In the genomic region with DNA sequence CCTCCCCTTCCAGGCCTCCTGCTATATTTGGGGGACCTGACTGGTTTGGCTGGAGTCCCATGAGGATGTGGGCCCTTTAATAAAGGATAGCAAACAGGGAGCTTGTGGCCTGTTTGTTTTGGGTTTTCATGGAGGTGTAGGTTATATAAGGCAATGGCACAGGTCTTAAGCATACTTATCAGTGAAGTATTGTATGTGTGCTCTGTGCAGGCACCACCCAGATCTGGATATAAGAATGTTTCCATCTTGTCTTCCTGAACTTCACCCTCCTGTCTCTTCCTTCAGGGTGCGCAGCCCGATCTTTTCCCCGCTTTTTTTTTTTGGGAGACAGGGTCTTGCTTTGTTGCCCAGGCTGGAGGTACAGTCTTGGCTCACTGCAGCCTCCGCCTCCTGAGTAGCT, we compare ENCODE assay signal across 34 cellular contexts. TPM values are rescaled to one million over a fixed set of nuclear protein-coding genes. Genes with fewer than 3 reads are reported as not detected.
"Had no signal": no experiment of that assay in that cellular context is flagged by ENCODE, and none has a peak within 500 bp of the region (broad histone marks: within the 10 kb centered on the region; RNA-seq: fewer than 3 reads in every experiment).

No MANE protein-coding gene starts in this region.

- H3K4me3 ChIP-seq: ascending aorta, cardiac muscle cell, colonic mucosa, dorsolateral prefrontal cortex, lung, right atrium auricular region, smooth muscle cell, thyroid gland had no signal

- DNase-seq: activated CD4-positive, alpha-beta memory T cell treated with anti-CD3 and anti-CD28 coated beads, Interleukin-2, amount 10 ng/mL, durations not matched to agents 7 days and 5 days; activated CD4-positive, alpha-beta T cell treated with anti-CD3 and anti-CD28 coated beads for 1 hour; activated CD4-positive, alpha-beta T cell treated with anti-CD3 and anti-CD28 coated beads, Interleukin-2, amount 10 ng/mL, durations not matched to agents 7 days and 5 days; activated gamma-delta T cell; activated naive CD4-positive, alpha-beta T cell treated with anti-CD3 and anti-CD28 coated beads, Interleukin-2, amount 10 ng/mL, durations not matched to agents 7 days and 5 days; activated naive CD8-positive, alpha-beta T cell treated with anti-CD3 and anti-CD28 coated beads, Interleukin-2, amount 10 ng/mL, durations not matched to agents 7 days and 5 days; cerebellar nuclear complex; colonic mucosa; dorsolateral prefrontal cortex; effector memory CD4-positive, alpha-beta T cell; head of caudate nucleus; hypothalamus; immature natural killer cell; naive B cell; nucleus accumbens; stimulated activated CD4-positive, alpha-beta T cell treated with anti-CD3 and anti-CD28 coated beads, Interleukin-1b, Interleukin-23, amount 100 ng/mL, for 48 hours; stimulated activated CD4-positive, alpha-beta T cell treated with anti-CD3 and anti-CD28 coated beads, Interleukin-4, amount 100 ng/mL, for 4 hours; stimulated activated CD8-positive, alpha-beta memory T cell treated with anti-CD3 and anti-CD28 coated beads, Interleukin-4, amount 100 ng/mL, for 48 hours; stimulated activated naive CD8-positive, alpha-beta T cell treated with anti-CD3 and anti-CD28 coated beads, Interleukin-15, amount 100 ng/mL, for 72 hours; T-helper 2 cell; thyroid gland had no signal

- H3K4me2 ChIP-seq: smooth muscle cell had no signal

- H3K9me3 ChIP-seq: ascending aorta, colonic mucosa, right atrium auricular region, thyroid gland had no signal

- H3K9me3 Mint-ChIP-seq: activated CD4-positive, alpha-beta memory T cell treated with anti-CD3 and anti-CD28 coated beads, Interleukin-2, amount 10 ng/mL, durations not matched to agents 7 days and 5 days; activated CD4-positive, alpha-beta T cell treated with anti-CD3 and anti-CD28 coated beads, Interleukin-2, amount 10 ng/mL, durations not matched to agents 7 days and 5 days; activated naive CD4-positive, alpha-beta T cell treated with anti-CD3 and anti-CD28 coated beads, Interleukin-2, amount 10 ng/mL, durations not matched to agents 7 days and 5 days; activated naive CD8-positive, alpha-beta T cell treated with anti-CD3 and anti-CD28 coated beads, Interleukin-2, amount 10 ng/mL, durations not matched to agents 7 days and 5 days; activated T-helper 1 cell treated with anti-CD3 and anti-CD28 coated beads, Interleukin-12 subunit alpha, Interleukin-12 subunit beta, Interleukin-2, Interleukin-4 antibody, amounts not matched to agents 30 ng/mL and 10 ng/mL and 1 ng/mL, durations not matched to agents 14 hours and 24 hours and 36 hours; immature natural killer cell; naive B cell; stimulated activated memory B cell treated with anti-CD40 and anti-IgM and Interleukin-4, amounts not matched to agents 10 μg/mL and 1 μg/mL and 100 μg/mL, for 72 hours; stimulated activated naive CD8-positive, alpha-beta T cell treated with anti-CD3 and anti-CD28 coated beads, Interleukin-15, amount 100 ng/mL, for 72 hours; WTC11 had no signal

- H3K4me1 Mint-ChIP-seq: brain, immature natural killer cell, WTC11 had no signal

- H3K27ac Mint-ChIP-seq: activated CD4-positive, alpha-beta memory T cell treated with anti-CD3 and anti-CD28 coated beads, Interleukin-2, amount 10 ng/mL, durations not matched to agents 7 days and 5 days; activated CD4-positive, alpha-beta T cell treated with anti-CD3 and anti-CD28 coated beads, Interleukin-2, amount 10 ng/mL, durations not matched to agents 7 days and 5 days; stimulated activated memory B cell treated with anti-CD40 and anti-IgM and Interleukin-4, amounts not matched to agents 10 μg/mL and 1 μg/mL and 100 μg/mL, for 72 hours had no signal

- H3K27me3 Mint-ChIP-seq: activated CD4-positive, alpha-beta memory T cell treated with anti-CD3 and anti-CD28 coated beads, Interleukin-2, amount 10 ng/mL, durations not matched to agents 7 days and 5 days; activated CD4-positive, alpha-beta T cell treated with anti-CD3 and anti-CD28 coated beads, Interleukin-2, amount 10 ng/mL, durations not matched to agents 7 days and 5 days; activated naive CD4-positive, alpha-beta T cell treated with anti-CD3 and anti-CD28 coated beads, Interleukin-2, amount 10 ng/mL, durations not matched to agents 7 days and 5 days; activated naive CD8-positive, alpha-beta T cell treated with anti-CD3 and anti-CD28 coated beads, Interleukin-2, amount 10 ng/mL, durations not matched to agents 7 days and 5 days; stimulated activated memory B cell treated with anti-CD40 and anti-IgM and Interleukin-4, amounts not matched to agents 10 μg/mL and 1 μg/mL and 100 μg/mL, for 72 hours; stimulated activated naive CD8-positive, alpha-beta T cell treated with anti-CD3 and anti-CD28 coated beads, Interleukin-15, amount 100 ng/mL, for 72 hours had no signal

- FAIRE-seq: endothelial cell of umbilical vein had no signal

- H3K4me3 Mint-ChIP-seq: activated CD4-positive, alpha-beta memory T cell treated with anti-CD3 and anti-CD28 coated beads, Interleukin-2, amount 10 ng/mL, durations not matched to agents 7 days and 5 days; activated CD4-positive, alpha-beta T cell treated with anti-CD3 and anti-CD28 coated beads, Interleukin-2, amount 10 ng/mL, durations not matched to agents 7 days and 5 days; activated naive CD4-positive, alpha-beta T cell treated with anti-CD3 and anti-CD28 coated beads, Interleukin-2, amount 10 ng/mL, durations not matched to agents 7 days and 5 days; activated naive CD8-positive, alpha-beta T cell treated with anti-CD3 and anti-CD28 coated beads, Interleukin-2, amount 10 ng/mL, durations not matched to agents 7 days and 5 days; activated T-helper 1 cell treated with anti-CD3 and anti-CD28 coated beads, Interleukin-12 subunit alpha, Interleukin-12 subunit beta, Interleukin-2, Interleukin-4 antibody, amounts not matched to agents 30 ng/mL and 10 ng/mL and 1 ng/mL, durations not matched to agents 14 hours and 24 hours and 36 hours; brain; immature natural killer cell; naive B cell; stimulated activated memory B cell treated with anti-CD40 and anti-IgM and Interleukin-4, amounts not matched to agents 10 μg/mL and 1 μg/mL and 100 μg/mL, for 72 hours; stimulated activated naive CD8-positive, alpha-beta T cell treated with anti-CD3 and anti-CD28 coated beads, Interleukin-15, amount 100 ng/mL, for 72 hours; WTC11 had no signal

- ATAC-seq: stimulated activated memory B cell treated with anti-CD40 and anti-IgM and Interleukin-4, amounts not matched to agents 10 μg/mL and 1 μg/mL and 100 μg/mL, for 72 hours; WTC11 had no signal

- H3K4me1 ChIP-seq: ascending aorta, colonic mucosa had no signal

- H3K27ac ChIP-seq: ascending aorta, cardiac muscle cell, colonic mucosa, dorsolateral prefrontal cortex, right atrium auricular region had no signal

- H3K27me3 ChIP-seq: ascending aorta, cardiac muscle cell, colonic mucosa, dorsolateral prefrontal cortex, right atrium auricular region, thyroid gland had no signal

RNA-seq across cellular contexts. Expression of gene SLC52A1, which starts 10.6 kb away (rescaled TPM):
- total RNA-seq: ascending aorta, cardiac muscle cell, endothelial cell of umbilical vein, mucosa of gallbladder, right atrium auricular region had no signal
- polyA plus RNA-seq: cardiac muscle cell, fibroblast of lung, immature natural killer cell, neural cell had no signal

RNA-seq across cellular contexts. Expression of gene INCA1, which starts 27.3 kb away (rescaled TPM):
- total RNA-seq: ascending aorta, smooth muscle cell had no signal
